Comparison of ENCODE assay signal across 2 cellular contexts in the genomic region with DNA sequence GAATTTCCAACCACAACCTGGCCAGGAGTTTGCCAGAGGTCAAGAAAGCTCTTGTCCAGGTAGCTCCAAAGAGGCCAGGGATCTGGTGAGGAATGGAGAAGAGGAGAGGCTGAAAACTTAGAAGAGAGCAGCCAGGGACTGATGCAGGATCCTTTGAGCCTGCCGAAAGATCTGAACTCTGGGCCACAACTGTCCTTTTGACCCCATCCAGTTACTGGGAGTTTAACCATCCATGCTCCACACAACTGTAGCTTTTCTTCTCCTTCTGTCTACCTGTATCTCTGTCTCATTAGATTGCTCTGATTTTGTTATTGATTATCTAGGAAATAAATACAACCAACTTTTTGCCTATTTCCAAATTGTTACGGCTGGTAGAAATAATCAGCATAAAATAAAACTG.
TF ChIP-seq lines count a peak whose summit lies in the region.

No MANE protein-coding gene starts in this region.

TF ChIP-seq in HepG2, 621 proteins besides CTCF, POLR2A, EP300 and RAD21:
- peak; percentile 83; the same call in 1 of the 2 replicates for TF ChIP-seq ZNF652 (CRISPR knock-in tag; IDR thresholded peaks at IDR 0.05; ENCODE audit: borderline replicate concordance, low read depth)
- TF ChIP-seq, protein P1, sequence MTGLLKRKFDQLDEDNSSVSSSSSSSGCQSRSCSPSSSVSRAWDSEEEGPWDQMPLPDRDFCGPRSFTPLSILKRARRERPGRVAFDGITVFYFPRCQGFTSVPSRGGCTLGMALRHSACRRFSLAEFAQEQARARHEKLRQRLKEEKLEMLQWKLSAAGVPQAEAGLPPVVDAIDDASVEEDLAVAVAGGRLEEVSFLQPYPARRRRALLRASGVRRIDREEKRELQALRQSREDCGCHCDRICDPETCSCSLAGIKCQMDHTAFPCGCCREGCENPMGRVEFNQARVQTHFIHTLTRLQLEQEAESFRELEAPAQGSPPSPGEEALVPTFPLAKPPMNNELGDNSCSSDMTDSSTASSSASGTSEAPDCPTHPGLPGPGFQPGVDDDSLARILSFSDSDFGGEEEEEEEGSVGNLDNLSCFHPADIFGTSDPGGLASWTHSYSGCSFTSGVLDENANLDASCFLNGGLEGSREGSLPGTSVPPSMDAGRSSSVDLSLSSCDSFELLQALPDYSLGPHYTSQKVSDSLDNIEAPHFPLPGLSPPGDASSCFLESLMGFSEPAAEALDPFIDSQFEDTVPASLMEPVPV (CRISPR knock-in tag; IDR thresholded peaks at IDR 0.05): no peak
- TF ChIP-seq HNF4A (CRISPR knock-in tag; IDR thresholded peaks at IDR 0.05): peak; percentile 29; the same call in 1 of the 2 replicates
- TF ChIP-seq RARA (CRISPR knock-in tag; IDR thresholded peaks at IDR 0.05): peak; percentile 83

TF ChIP-seq in liver, 16 proteins besides CTCF, POLR2A, EP300 and RAD21:
- TF ChIP-seq JUND (IDR thresholded peaks at IDR 0.05) (no peak), HNF4A (conservative IDR thresholded peaks at IDR 0.05) (peak; percentile 10 to 35), RXRA (IDR thresholded peaks at IDR 0.05) (peak in 1 of 2 donors; percentile 39)
